In genomic region chr17:67359960-67360817, GRCh38 we compare ENCODE assay signal across 1 cellular context.
TF ChIP-seq lines count a peak whose summit lies in the region.

No MANE protein-coding gene starts in this region.

TF ChIP-seq in A549, 52 proteins besides CTCF, POLR2A, EP300 and RAD21 (continued from another document):
- TF ChIP-seq, protein P1, sequence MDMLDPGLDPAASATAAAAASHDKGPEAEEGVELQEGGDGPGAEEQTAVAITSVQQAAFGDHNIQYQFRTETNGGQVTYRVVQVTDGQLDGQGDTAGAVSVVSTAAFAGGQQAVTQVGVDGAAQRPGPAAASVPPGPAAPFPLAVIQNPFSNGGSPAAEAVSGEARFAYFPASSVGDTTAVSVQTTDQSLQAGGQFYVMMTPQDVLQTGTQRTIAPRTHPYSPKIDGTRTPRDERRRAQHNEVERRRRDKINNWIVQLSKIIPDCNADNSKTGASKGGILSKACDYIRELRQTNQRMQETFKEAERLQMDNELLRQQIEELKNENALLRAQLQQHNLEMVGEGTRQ (IDR thresholded peaks at IDR 0.05) = no peak
- TF ChIP-seq MAFK (IDR thresholded peaks at IDR 0.05; ENCODE audit: partially characterized antibody) (no peak), FOSL2 (IDR thresholded peaks at IDR 0.05) (no peak), FOSL2 (CRISPR knock-in tag; IDR thresholded peaks at IDR 0.05) (no peak; the same call in 1 of the 2 replicates)
